ENCODE assay signal across 13 cellular contexts in genomic region chr13:105543742-105544141, GRCh38.
"Had no signal": no experiment of that assay in that cellular context is flagged by ENCODE, and none has a peak within 500 bp of the region (broad histone marks: within the 10 kb centered on the region; RNA-seq: fewer than 3 reads in every experiment).

No MANE protein-coding gene starts in this region.

- DNase-seq: activated CD4-positive, alpha-beta memory T cell treated with anti-CD3 and anti-CD28 coated beads for 36 hours; activated CD4-positive, CD25-positive, alpha-beta regulatory T cell treated with anti-CD3 and anti-CD28 coated beads, Interleukin-2, amount 50 U/mL, for 72 hours; activated naive CD4-positive, alpha-beta T cell treated with anti-CD3 and anti-CD28 coated beads, Interleukin-2, amount 10 ng/mL, durations not matched to agents 7 days and 5 days; body of pancreas; heart left ventricle; stimulated activated CD4-positive, alpha-beta T cell treated with anti-CD3 and anti-CD28 coated beads, Interleukin-12 subunit alpha, Interleukin-12 subunit beta, amount 100 ng/mL, for 4 hours; stimulated activated naive CD4-positive, alpha-beta T cell; testis; upper lobe of right lung had no signal

- H3K4me3 Mint-ChIP-seq: activated CD4-positive, alpha-beta memory T cell treated with anti-CD3 and anti-CD28 coated beads for 36 hours; activated naive CD4-positive, alpha-beta T cell treated with anti-CD3 and anti-CD28 coated beads, Interleukin-2, amount 10 ng/mL, durations not matched to agents 7 days and 5 days; neural crest cell had no signal

- H3K27me3 Mint-ChIP-seq: activated CD4-positive, alpha-beta memory T cell treated with anti-CD3 and anti-CD28 coated beads for 36 hours; activated naive CD4-positive, alpha-beta T cell treated with anti-CD3 and anti-CD28 coated beads, Interleukin-2, amount 10 ng/mL, durations not matched to agents 7 days and 5 days had no signal

- H3K27ac Mint-ChIP-seq: activated CD4-positive, alpha-beta memory T cell treated with anti-CD3 and anti-CD28 coated beads for 36 hours; activated naive CD4-positive, alpha-beta T cell treated with anti-CD3 and anti-CD28 coated beads, Interleukin-2, amount 10 ng/mL, durations not matched to agents 7 days and 5 days; activated T-helper 2 cell treated with anti-CD3 and anti-CD28 coated beads, Interferon-gamma antibody, Interleukin-2, Interleukin-4, amounts not matched to agents 10 μg/mL and 5 μg/mL and 100 μg/mL, durations not matched to agents 14 hours and 24 hours and 36 hours had no signal

- H3K4me3 ChIP-seq: body of pancreas, esophagus muscularis mucosa, heart left ventricle, testis, upper lobe of right lung had no signal

- H3K4me1 Mint-ChIP-seq: activated naive CD4-positive, alpha-beta T cell treated with anti-CD3 and anti-CD28 coated beads, Interleukin-2, amount 10 ng/mL, durations not matched to agents 7 days and 5 days; neural crest cell had no signal

- H3K4me1 ChIP-seq: body of pancreas, esophagus muscularis mucosa, heart left ventricle, testis, upper lobe of right lung had no signal

- H3K9me3 Mint-ChIP-seq: activated naive CD4-positive, alpha-beta T cell treated with anti-CD3 and anti-CD28 coated beads, Interleukin-2, amount 10 ng/mL, durations not matched to agents 7 days and 5 days; activated T-helper 2 cell treated with anti-CD3 and anti-CD28 coated beads, Interferon-gamma antibody, Interleukin-2, Interleukin-4, amounts not matched to agents 10 μg/mL and 5 μg/mL and 100 μg/mL, durations not matched to agents 14 hours and 24 hours and 36 hours had no signal

- H3K27ac ChIP-seq: body of pancreas, esophagus muscularis mucosa, heart left ventricle, testis, upper lobe of right lung had no signal

- H3K9me3 ChIP-seq: body of pancreas, esophagus muscularis mucosa, heart left ventricle, testis, upper lobe of right lung had no signal

- H3K27me3 ChIP-seq: body of pancreas, esophagus muscularis mucosa, heart left ventricle, testis, upper lobe of right lung had no signal

- ATAC-seq: body of pancreas, heart left ventricle, sciatic nerve, upper lobe of right lung had no signal

- H3K36me3 ChIP-seq: esophagus muscularis mucosa, heart left ventricle, upper lobe of right lung had no signal
